ENCODE assay signal across 1 cellular context in the genomic region with DNA sequence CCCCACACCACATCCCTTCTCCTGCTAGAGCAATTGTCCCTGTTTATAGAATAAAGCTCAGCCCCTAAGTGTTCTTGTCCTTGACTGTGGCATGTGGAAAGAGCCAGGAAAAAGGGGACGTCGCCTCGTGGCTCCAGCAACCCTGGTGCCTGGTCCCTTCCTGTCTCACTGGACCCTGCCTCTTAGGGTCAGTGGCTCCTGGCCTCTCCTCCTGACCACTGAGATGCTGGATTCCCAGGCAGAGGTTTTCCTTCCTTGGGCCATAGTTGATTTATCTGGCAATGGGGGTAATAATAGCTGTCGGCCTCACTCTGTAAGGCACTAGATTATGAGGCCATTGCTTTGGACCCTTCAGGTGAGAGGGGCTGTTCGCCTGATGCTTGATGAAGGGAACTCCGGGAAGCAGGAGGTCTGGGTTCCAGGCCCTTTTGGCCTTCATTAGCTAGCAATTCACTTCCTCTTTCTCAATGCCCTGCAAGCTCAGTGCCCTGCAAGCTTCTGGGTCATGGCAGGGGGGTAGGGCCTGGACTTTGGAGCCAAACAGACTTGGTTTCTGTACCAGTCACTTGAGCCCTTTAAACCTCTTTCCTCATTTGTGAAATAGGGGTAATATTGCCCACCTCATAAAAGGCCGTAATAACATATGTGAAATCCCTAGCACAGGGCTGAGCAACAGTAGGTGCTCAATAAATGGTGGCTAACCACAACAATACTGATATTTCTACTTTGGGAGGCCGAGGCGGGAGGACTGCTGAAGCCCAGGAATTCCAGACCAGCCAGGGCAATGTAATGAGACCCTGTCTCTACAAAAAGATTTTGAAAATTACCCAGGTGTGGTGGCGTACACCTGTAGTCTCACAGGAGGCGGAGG.
TF ChIP-seq lines count a peak whose summit lies in the region.

No MANE protein-coding gene starts in this region.

TF ChIP-seq in HepG2, 621 proteins besides CTCF, POLR2A, EP300 and RAD21 (continued from another document and continues in another):
- TF ChIP-seq FOXP1 (IDR thresholded peaks at IDR 0.05) (no peak), FOXP1 (CRISPR knock-in tag; IDR thresholded peaks at IDR 0.05) (peak; percentile 31; the same call in 1 of the 2 replicates), SAP130 (CRISPR knock-in tag; IDR thresholded peaks at IDR 0.05; ENCODE audit: low read depth) (peak; percentile 40; the same call in 1 of the 2 replicates), ZNF224 (CRISPR knock-in tag; IDR thresholded peaks at IDR 0.05) (no peak), ETV6 (CRISPR knock-in tag; conservative IDR thresholded peaks at IDR 0.05) (no peak), ZNF75D (CRISPR knock-in tag; IDR thresholded peaks at IDR 0.05; ENCODE audit: borderline replicate concordance) (no peak), IKZF1 (IDR thresholded peaks at IDR 0.05) (no peak), MIER3 (CRISPR knock-in tag; IDR thresholded peaks at IDR 0.05; ENCODE audit: borderline replicate concordance) (0 out of 2 replicates have a peak, but pooled peaks have one; percentile 30), NCOA5 (CRISPR knock-in tag; IDR thresholded peaks at IDR 0.05) (no peak), GATAD2A (CRISPR knock-in tag; IDR thresholded peaks at IDR 0.05) (peak; percentile 74), ZNF557 (CRISPR knock-in tag; IDR thresholded peaks at IDR 0.05) (no peak), GZF1 (CRISPR knock-in tag; IDR thresholded peaks at IDR 0.05) (no peak), SOX13 (IDR thresholded peaks at IDR 0.05) (no peak), SOX13 (CRISPR knock-in tag; conservative IDR thresholded peaks at IDR 0.05 in 1 of 2, IDR thresholded peaks at IDR 0.05 in 1 of 2) (no peak), ZNF644 (CRISPR knock-in tag; IDR thresholded peaks at IDR 0.05; ENCODE audit: low read depth) (peak; percentile 54; the same call in 1 of the 2 replicates), MYC (CRISPR knock-in tag; IDR thresholded peaks at IDR 0.05; ENCODE audit: borderline replicate concordance) (no peak)
- TF ChIP-seq, protein P1, sequence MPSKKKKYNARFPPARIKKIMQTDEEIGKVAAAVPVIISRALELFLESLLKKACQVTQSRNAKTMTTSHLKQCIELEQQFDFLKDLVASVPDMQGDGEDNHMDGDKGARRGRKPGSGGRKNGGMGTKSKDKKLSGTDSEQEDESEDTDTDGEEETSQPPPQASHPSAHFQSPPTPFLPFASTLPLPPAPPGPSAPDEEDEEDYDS (CRISPR knock-in tag; IDR thresholded peaks at IDR 0.05): no peak
- TF ChIP-seq, protein P2, sequence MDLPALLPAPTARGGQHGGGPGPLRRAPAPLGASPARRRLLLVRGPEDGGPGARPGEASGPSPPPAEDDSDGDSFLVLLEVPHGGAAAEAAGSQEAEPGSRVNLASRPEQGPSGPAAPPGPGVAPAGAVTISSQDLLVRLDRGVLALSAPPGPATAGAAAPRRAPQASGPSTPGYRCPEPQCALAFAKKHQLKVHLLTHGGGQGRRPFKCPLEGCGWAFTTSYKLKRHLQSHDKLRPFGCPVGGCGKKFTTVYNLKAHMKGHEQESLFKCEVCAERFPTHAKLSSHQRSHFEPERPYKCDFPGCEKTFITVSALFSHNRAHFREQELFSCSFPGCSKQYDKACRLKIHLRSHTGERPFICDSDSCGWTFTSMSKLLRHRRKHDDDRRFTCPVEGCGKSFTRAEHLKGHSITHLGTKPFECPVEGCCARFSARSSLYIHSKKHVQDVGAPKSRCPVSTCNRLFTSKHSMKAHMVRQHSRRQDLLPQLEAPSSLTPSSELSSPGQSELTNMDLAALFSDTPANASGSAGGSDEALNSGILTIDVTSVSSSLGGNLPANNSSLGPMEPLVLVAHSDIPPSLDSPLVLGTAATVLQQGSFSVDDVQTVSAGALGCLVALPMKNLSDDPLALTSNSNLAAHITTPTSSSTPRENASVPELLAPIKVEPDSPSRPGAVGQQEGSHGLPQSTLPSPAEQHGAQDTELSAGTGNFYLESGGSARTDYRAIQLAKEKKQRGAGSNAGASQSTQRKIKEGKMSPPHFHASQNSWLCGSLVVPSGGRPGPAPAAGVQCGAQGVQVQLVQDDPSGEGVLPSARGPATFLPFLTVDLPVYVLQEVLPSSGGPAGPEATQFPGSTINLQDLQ (CRISPR knock-in tag; IDR thresholded peaks at IDR 0.05): no peak
- TF ChIP-seq, protein P3, sequence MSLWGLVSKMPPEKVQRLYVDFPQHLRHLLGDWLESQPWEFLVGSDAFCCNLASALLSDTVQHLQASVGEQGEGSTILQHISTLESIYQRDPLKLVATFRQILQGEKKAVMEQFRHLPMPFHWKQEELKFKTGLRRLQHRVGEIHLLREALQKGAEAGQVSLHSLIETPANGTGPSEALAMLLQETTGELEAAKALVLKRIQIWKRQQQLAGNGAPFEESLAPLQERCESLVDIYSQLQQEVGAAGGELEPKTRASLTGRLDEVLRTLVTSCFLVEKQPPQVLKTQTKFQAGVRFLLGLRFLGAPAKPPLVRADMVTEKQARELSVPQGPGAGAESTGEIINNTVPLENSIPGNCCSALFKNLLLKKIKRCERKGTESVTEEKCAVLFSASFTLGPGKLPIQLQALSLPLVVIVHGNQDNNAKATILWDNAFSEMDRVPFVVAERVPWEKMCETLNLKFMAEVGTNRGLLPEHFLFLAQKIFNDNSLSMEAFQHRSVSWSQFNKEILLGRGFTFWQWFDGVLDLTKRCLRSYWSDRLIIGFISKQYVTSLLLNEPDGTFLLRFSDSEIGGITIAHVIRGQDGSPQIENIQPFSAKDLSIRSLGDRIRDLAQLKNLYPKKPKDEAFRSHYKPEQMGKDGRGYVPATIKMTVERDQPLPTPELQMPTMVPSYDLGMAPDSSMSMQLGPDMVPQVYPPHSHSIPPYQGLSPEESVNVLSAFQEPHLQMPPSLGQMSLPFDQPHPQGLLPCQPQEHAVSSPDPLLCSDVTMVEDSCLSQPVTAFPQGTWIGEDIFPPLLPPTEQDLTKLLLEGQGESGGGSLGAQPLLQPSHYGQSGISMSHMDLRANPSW (CRISPR knock-in tag; IDR thresholded peaks at IDR 0.05; ENCODE audit: borderline replicate concordance): no peak
- TF ChIP-seq, protein P4, sequence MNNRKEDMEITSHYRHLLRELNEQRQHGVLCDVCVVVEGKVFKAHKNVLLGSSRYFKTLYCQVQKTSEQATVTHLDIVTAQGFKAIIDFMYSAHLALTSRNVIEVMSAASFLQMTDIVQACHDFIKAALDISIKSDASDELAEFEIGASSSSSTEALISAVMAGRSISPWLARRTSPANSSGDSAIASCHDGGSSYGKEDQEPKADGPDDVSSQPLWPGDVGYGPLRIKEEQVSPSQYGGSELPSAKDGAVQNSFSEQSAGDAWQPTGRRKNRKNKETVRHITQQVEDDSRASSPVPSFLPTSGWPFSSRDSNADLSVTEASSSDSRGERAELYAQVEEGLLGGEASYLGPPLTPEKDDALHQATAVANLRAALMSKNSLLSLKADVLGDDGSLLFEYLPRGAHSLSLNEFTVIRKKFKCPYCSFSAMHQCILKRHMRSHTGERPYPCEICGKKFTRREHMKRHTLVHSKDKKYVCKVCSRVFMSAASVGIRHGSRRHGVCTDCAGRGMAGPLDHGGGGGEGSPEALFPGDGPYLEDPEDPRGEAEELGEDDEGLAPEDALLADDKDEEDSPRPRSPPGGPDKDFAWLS (CRISPR knock-in tag; IDR thresholded peaks at IDR 0.05; ENCODE audit: borderline replicate concordance): no peak
- TF ChIP-seq, protein P5, sequence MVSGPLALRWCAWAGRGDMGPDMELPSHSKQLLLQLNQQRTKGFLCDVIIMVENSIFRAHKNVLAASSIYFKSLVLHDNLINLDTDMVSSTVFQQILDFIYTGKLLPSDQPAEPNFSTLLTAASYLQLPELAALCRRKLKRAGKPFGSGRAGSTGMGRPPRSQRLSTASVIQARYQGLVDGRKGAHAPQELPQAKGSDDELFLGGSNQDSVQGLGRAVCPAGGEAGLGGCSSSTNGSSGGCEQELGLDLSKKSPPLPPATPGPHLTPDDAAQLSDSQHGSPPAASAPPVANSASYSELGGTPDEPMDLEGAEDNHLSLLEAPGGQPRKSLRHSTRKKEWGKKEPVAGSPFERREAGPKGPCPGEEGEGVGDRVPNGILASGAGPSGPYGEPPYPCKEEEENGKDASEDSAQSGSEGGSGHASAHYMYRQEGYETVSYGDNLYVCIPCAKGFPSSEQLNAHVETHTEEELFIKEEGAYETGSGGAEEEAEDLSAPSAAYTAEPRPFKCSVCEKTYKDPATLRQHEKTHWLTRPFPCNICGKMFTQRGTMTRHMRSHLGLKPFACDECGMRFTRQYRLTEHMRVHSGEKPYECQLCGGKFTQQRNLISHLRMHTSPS (CRISPR knock-in tag; IDR thresholded peaks at IDR 0.05; ENCODE audit: low read depth): peak; percentile 63
- TF ChIP-seq, protein P6, sequence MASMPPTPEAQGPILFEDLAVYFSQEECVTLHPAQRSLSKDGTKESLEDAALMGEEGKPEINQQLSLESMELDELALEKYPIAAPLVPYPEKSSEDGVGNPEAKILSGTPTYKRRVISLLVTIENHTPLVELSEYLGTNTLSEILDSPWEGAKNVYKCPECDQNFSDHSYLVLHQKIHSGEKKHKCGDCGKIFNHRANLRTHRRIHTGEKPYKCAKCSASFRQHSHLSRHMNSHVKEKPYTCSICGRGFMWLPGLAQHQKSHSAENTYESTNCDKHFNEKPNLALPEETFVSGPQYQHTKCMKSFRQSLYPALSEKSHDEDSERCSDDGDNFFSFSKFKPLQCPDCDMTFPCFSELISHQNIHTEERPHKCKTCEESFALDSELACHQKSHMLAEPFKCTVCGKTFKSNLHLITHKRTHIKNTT (CRISPR knock-in tag; IDR thresholded peaks at IDR 0.05): no peak
- TF ChIP-seq, protein P7, sequence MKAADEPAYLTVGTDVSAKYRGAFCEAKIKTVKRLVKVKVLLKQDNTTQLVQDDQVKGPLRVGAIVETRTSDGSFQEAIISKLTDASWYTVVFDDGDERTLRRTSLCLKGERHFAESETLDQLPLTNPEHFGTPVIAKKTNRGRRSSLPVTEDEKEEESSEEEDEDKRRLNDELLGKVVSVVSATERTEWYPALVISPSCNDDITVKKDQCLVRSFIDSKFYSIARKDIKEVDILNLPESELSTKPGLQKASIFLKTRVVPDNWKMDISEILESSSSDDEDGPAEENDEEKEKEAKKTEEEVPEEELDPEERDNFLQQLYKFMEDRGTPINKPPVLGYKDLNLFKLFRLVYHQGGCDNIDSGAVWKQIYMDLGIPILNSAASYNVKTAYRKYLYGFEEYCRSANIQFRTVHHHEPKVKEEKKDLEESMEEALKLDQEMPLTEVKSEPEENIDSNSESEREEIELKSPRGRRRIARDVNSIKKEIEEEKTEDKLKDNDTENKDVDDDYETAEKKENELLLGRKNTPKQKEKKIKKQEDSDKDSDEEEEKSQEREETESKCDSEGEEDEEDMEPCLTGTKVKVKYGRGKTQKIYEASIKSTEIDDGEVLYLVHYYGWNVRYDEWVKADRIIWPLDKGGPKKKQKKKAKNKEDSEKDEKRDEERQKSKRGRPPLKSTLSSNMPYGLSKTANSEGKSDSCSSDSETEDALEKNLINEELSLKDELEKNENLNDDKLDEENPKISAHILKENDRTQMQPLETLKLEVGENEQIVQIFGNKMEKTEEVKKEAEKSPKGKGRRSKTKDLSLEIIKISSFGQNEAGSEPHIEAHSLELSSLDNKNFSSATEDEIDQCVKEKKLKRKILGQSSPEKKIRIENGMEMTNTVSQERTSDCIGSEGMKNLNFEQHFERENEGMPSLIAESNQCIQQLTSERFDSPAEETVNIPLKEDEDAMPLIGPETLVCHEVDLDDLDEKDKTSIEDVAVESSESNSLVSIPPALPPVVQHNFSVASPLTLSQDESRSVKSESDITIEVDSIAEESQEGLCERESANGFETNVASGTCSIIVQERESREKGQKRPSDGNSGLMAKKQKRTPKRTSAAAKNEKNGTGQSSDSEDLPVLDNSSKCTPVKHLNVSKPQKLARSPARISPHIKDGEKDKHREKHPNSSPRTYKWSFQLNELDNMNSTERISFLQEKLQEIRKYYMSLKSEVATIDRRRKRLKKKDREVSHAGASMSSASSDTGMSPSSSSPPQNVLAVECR (CRISPR knock-in tag; IDR thresholded peaks at IDR 0.05; ENCODE audit: borderline replicate concordance): no peak; the same call in none of the 2 replicates
- TF ChIP-seq, protein P8, sequence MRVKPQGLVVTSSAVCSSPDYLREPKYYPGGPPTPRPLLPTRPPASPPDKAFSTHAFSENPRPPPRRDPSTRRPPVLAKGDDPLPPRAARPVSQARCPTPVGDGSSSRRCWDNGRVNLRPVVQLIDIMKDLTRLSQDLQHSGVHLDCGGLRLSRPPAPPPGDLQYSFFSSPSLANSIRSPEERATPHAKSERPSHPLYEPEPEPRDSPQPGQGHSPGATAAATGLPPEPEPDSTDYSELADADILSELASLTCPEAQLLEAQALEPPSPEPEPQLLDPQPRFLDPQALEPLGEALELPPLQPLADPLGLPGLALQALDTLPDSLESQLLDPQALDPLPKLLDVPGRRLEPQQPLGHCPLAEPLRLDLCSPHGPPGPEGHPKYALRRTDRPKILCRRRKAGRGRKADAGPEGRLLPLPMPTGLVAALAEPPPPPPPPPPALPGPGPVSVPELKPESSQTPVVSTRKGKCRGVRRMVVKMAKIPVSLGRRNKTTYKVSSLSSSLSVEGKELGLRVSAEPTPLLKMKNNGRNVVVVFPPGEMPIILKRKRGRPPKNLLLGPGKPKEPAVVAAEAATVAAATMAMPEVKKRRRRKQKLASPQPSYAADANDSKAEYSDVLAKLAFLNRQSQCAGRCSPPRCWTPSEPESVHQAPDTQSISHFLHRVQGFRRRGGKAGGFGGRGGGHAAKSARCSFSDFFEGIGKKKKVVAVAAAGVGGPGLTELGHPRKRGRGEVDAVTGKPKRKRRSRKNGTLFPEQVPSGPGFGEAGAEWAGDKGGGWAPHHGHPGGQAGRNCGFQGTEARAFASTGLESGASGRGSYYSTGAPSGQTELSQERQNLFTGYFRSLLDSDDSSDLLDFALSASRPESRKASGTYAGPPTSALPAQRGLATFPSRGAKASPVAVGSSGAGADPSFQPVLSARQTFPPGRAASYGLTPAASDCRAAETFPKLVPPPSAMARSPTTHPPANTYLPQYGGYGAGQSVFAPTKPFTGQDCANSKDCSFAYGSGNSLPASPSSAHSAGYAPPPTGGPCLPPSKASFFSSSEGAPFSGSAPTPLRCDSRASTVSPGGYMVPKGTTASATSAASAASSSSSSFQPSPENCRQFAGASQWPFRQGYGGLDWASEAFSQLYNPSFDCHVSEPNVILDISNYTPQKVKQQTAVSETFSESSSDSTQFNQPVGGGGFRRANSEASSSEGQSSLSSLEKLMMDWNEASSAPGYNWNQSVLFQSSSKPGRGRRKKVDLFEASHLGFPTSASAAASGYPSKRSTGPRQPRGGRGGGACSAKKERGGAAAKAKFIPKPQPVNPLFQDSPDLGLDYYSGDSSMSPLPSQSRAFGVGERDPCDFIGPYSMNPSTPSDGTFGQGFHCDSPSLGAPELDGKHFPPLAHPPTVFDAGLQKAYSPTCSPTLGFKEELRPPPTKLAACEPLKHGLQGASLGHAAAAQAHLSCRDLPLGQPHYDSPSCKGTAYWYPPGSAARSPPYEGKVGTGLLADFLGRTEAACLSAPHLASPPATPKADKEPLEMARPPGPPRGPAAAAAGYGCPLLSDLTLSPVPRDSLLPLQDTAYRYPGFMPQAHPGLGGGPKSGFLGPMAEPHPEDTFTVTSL (CRISPR knock-in tag; IDR thresholded peaks at IDR 0.05; ENCODE audit: borderline replicate concordance): no peak
- TF ChIP-seq, protein P9, sequence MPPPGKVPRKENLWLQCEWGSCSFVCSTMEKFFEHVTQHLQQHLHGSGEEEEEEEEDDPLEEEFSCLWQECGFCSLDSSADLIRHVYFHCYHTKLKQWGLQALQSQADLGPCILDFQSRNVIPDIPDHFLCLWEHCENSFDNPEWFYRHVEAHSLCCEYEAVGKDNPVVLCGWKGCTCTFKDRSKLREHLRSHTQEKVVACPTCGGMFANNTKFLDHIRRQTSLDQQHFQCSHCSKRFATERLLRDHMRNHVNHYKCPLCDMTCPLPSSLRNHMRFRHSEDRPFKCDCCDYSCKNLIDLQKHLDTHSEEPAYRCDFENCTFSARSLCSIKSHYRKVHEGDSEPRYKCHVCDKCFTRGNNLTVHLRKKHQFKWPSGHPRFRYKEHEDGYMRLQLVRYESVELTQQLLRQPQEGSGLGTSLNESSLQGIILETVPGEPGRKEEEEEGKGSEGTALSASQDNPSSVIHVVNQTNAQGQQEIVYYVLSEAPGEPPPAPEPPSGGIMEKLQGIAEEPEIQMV (CRISPR knock-in tag; IDR thresholded peaks at IDR 0.05; ENCODE audit: low read depth): no peak
